In the genomic region with DNA sequence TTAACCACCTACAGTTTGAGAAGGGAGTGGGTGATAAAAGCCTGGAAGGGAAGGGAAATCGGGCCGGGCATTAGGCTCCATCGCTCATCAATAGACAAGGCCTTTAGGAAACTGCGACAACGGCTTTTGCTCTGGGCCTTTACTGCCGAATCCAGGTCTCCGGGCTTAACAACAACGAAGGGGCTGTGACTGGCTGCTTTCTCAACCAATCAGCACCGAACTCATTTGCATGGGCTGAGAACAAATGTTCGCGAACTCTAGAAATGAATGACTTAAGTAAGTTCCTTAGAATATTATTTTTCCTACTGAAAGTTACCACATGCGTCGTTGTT, we compare ENCODE assay signal across 8 cellular contexts. TPM values are rescaled to one million over a fixed set of nuclear protein-coding genes. Genes with fewer than 3 reads are reported as not detected.
DNase-seq lines count a peak whose midpoint lies in the region; ATAC-seq and TF ChIP-seq lines count a peak whose summit lies in the region.

No MANE protein-coding gene starts in this region.

- H2AFZ ChIP-seq in parathyroid adenoma: peak overlapping the region; percentile 48

- peaks cover 18 to 39% of the 10 kb centered on the region in 2 donors for H3K36me3 ChIP-seq in ascending aorta
- peaks cover 0 to 56% (median 11%) of the 10 kb centered on the region in 9 donors for H3K36me3 ChIP-seq in heart right ventricle
- no peaks in the 10 kb centered on the region for H3K36me3 ChIP-seq in parathyroid adenoma (ENCODE audit: control insufficient read depth, insufficient read depth, low read length)

- peaks cover 4% of the 10 kb centered on the region for H3K79me2 ChIP-seq in parathyroid adenoma

- H3K27me3 ChIP-seq in ascending aorta (no peaks in the 10 kb centered on the region), heart right ventricle (no peaks in the 10 kb centered on the region), parathyroid adenoma (ENCODE audit: control insufficient read depth, insufficient read depth, low read length) (no peaks in the 10 kb centered on the region)

- TF ChIP-seq CTCF in GM10266 (IDR thresholded peaks at IDR 0.05; ENCODE audit: control insufficient read depth, insufficient read depth, low read depth, missing control alignments) (no peak), ascending aorta (IDR thresholded peaks at IDR 0.05) (no peak), heart right ventricle (IDR thresholded peaks at IDR 0.05) (no peak), parathyroid adenoma (IDR thresholded peaks at IDR 0.05) (no peak)

- DNase-seq in GM10266 (ENCODE audit: extremely low spot score) (peak; percentile 92), NCI-H1417 treated with DMSO at 0.1 percent for 48 hours (lab: John Stamatoyannopoulos, UW) (peak; percentile 99), SW 1271 (lab: John Stamatoyannopoulos, UW) (peak; percentile 54 to 92), ascending aorta (ENCODE audit: low spot score in 2 of 2) (peak; percentile 61 to 94), heart right ventricle (peak in 1 of 2 donors; percentile 92), SKM-1 treated with dmso at 0.1 percent for 144 hours (lab: John Stamatoyannopoulos, UW; ENCODE audit: unreplicated experiment) (no peak)

- H3K4me3 ChIP-seq in ascending aorta: peak overlapping the region; percentile 80 to 91
- peak overlapping the region; percentile 56 to 96 (median 78) for H3K4me3 ChIP-seq in heart right ventricle
- H3K4me3 ChIP-seq in parathyroid adenoma (ENCODE audit: low read depth, low read length): peak overlapping the region; percentile 76

- ATAC-seq in HG02759 (IDR thresholded peaks at IDR 0.05; ENCODE audit: unreplicated experiment): peak; percentile 30
- ATAC-seq in heart right ventricle: peak; percentile 41 to 78 (median 68)

- WGBS in heart right ventricle, 2 donors: 1 to 2% methylated on average over 13 of the region's 13 CpGs

- H3K9me3 ChIP-seq in ascending aorta (no peaks in the 10 kb centered on the region), heart right ventricle (no peaks in the 10 kb centered on the region), parathyroid adenoma (ENCODE audit: control insufficient read depth, low read length) (no peaks in the 10 kb centered on the region)

- intact Hi-C loops in ascending aorta (cut with DNase I): loop anchor here (1.0 kb wide), 3 partner anchors 18 to 76 kb away; partner anchors contain the start of genes SPSB2 and TPI1
- intact Hi-C loops in heart right ventricle (cut with DNase I): loop anchor here in 6 of 10 donors (1.0 to 10.0 kb wide), 8 partner anchors 18 to 171 kb away; partner anchors contain the start of genes C1R (in 3 of the 6), C1RL (in 1 of the 6), EMG1 (in 1 of the 6) and PHB2 (in 1 of the 6)

- H3K27ac ChIP-seq in ascending aorta: peak overlapping the region; percentile 96 to 99
- H3K27ac ChIP-seq in heart right ventricle: peak overlapping the region; percentile 84 to 99 (median 96)
- peak overlapping the region; percentile 92 for H3K27ac ChIP-seq in parathyroid adenoma

- H3K4me1 ChIP-seq in ascending aorta (peaks cover 8 to 33% of the 10 kb centered on the region in 2 donors), heart right ventricle (peaks cover 24 to 70% (median 52%) of the 10 kb centered on the region in 9 donors), parathyroid adenoma (peaks cover 26% of the 10 kb centered on the region)

- no peak overlapping the region for H3K9ac ChIP-seq in parathyroid adenoma

- peak overlapping the region; percentile 98 for H3K4me2 ChIP-seq in parathyroid adenoma (ENCODE audit: low read length)

RNA-seq across cellular contexts. Expression of gene RNU7-1, which starts 0.3 kb away (rescaled TPM):
- total RNA-seq in ascending aorta (not detected), heart right ventricle (not detected)
- polyA plus RNA-seq in heart right ventricle: not detected

RNA-seq across cellular contexts. Expression of gene C12orf57, which starts 0.5 kb away (rescaled TPM):
- total RNA-seq in ascending aorta: 558 TPM
- total RNA-seq in heart right ventricle: 100 to 1,000 TPM; 134 to 213 (median 167) TPM
- 100 to 1,000 TPM; 182 to 654 TPM for polyA plus RNA-seq in heart right ventricle

RNA-seq across cellular contexts. Expression of gene PTPN6, which starts 7.8 kb away (rescaled TPM):
- total RNA-seq in ascending aorta (1.7 TPM), heart right ventricle (10 to 100 TPM in 2 of 10 donors, 1 to 10 TPM in 8; 2.9 to 32.5 (median 5.3) TPM)
- polyA plus RNA-seq in heart right ventricle: 10 to 100 TPM in 1 of 2 donors, 1 to 10 TPM in 1; 8.1 to 12.1 TPM

RNA-seq across cellular contexts. Expression of gene ATN1, which starts 15.6 kb away (rescaled TPM):
- total RNA-seq in ascending aorta (207 TPM), heart right ventricle (10 to 100 TPM; 54.7 to 96.7 (median 65.8) TPM)
- polyA plus RNA-seq in heart right ventricle: 10 to 100 TPM; 48.7 to 92.5 TPM

RNA-seq across cellular contexts. Expression of gene PHB2, which starts 27.1 kb away (rescaled TPM):
- total RNA-seq in ascending aorta (85.5 TPM), heart right ventricle (100 to 1,000 TPM; 139 to 203 (median 160) TPM)
- polyA plus RNA-seq in heart right ventricle: 100 to 1,000 TPM; 102 to 178 TPM
